Comparison of ENCODE assay signal across 8 cellular contexts in genomic region chr16:15907863-15908478, GRCh38. TPM values are rescaled to one million over a fixed set of nuclear protein-coding genes. Genes with fewer than 3 reads are reported as not detected.
DNase-seq lines count a peak whose midpoint lies in the region; ATAC-seq lines count a peak whose summit lies in the region.

No MANE protein-coding gene starts in this region.

- peaks cover 5 to 14% (median 12%) of the 10 kb centered on the region in 3 donors for H3K4me1 Mint-ChIP-seq in naive B cell

- ATAC-seq in GM19463 (IDR thresholded peaks at IDR 0.05; ENCODE audit: unreplicated experiment) (peak; percentile 98), HG03196 (IDR thresholded peaks at IDR 0.05; ENCODE audit: unreplicated experiment) (peak; percentile 87), naive B cell (ENCODE audit: low read depth in 2 of 2) (peak; percentile 99)

- DNase-seq in NCI-H69 (lab: John Stamatoyannopoulos, UW) (peak; percentile 40), naive B cell (peak; percentile 43), pons (ENCODE audit: low spot score) (no peak), mucosa of gallbladder (ENCODE audit: low spot score) (no peak)
- peak; percentile 17 for DNase-seq in activated naive CD4-positive, alpha-beta T cell treated with anti-CD3 and anti-CD28 coated beads, Interleukin-2, amount 50 U/mL, for 16 hours

- peak overlapping the region in 2 of 6 donors; percentile 42 to 89 for H3K27ac Mint-ChIP-seq in naive B cell

- peaks cover 4 to 9% (median 6%) of the 10 kb centered on the region in 3 donors for H3K27me3 Mint-ChIP-seq in naive B cell

- H3K36me3 ChIP-seq in ES-I3 (ENCODE audit: insufficient read depth, low read length), result no peaks in the 10 kb centered on the region

- no peaks in the 10 kb centered on the region for H3K9me3 ChIP-seq in ES-I3 (ENCODE audit: control insufficient read depth, insufficient read depth, low read length)

- peaks cover 0 to 9% (median 0%) of the 10 kb centered on the region in 7 donors for H3K9me3 Mint-ChIP-seq in naive B cell

- no peak overlapping the region for H3K4me3 Mint-ChIP-seq in naive B cell

- H3K9ac ChIP-seq in ES-I3 (ENCODE audit: low read depth, low read length), result peak overlapping the region; percentile 25; the same call in 1 of the 2 replicates

- H3K4me1 ChIP-seq in ES-I3 (ENCODE audit: insufficient read depth, low read length), result 0 out of 2 replicates have a peak, but pooled peaks cover 4% of the 10 kb centered on the region

- peaks cover 0 to 8% of the 10 kb centered on the region in 2 donors for H3K36me3 Mint-ChIP-seq in naive B cell

RNA-seq across cellular contexts. Expression of gene CEP20, which starts 19.6 kb away (rescaled TPM):
- 10 to 100 TPM; 33.2 to 52.3 (median 41.9) TPM for polyA plus RNA-seq in naive B cell (ENCODE audit: low read depth in 6 of 6)
- total RNA-seq in mucosa of gallbladder, result 21.2 TPM

RNA-seq across cellular contexts. Expression of gene ABCC1, which starts 41.4 kb away (rescaled TPM):
- polyA plus RNA-seq in naive B cell (ENCODE audit: low read depth in 6 of 6), result 1 to 10 TPM; 2.9 to 9.0 (median 5.3) TPM
- total RNA-seq in mucosa of gallbladder, result 27.6 TPM

RNA-seq across cellular contexts. Expression of gene MYH11, which starts 51.1 kb away (rescaled TPM):
- 1 to 10 TPM in 1 of 6 donors, under 1 TPM in 5; 0.22 to 3.2 (median 0.49) TPM for polyA plus RNA-seq in naive B cell (ENCODE audit: low read depth in 6 of 6)
- total RNA-seq in mucosa of gallbladder, result 1,761 TPM

Comparison
In these comparisons a context has a peak if more than half of its experiments do, and no peak if none do; other contexts are left out.
1. DNase-seq: peak in NCI-H69 (single experiment), activated naive CD4-positive, alpha-beta T cell treated with anti-CD3 and anti-CD28 coated beads, Interleukin-2, amount 50 U/mL, for 16 hours (single experiment) and naive B cell (single experiment); none in pons (single experiment) and mucosa of gallbladder (single experiment).
2. Peak in every context shown above with its lines, with median percentiles within 50 percentile points of each other: ATAC-seq.